20 cellular contexts compared by ENCODE assay signal in genomic region chr17:38611872-38612376, GRCh38. TPM values are rescaled to one million over a fixed set of nuclear protein-coding genes. Genes with fewer than 3 reads are reported as not detected.
DNase-seq lines count a peak whose midpoint lies in the region; ATAC-seq, FAIRE-seq and TF ChIP-seq lines count a peak whose summit lies in the region.
"Had no signal": no experiment of that assay in that cellular context is flagged by ENCODE, and none has a peak within 500 bp of the region (broad histone marks: within the 10 kb centered on the region; RNA-seq: fewer than 3 reads in every experiment).

No MANE protein-coding gene starts in this region.

- no peaks in the 10 kb centered on the region for H3K4me1 ChIP-seq in HEK293 (ENCODE audit: control insufficient read depth, insufficient read depth, low read length)
- peaks cover 0 to 4% of the 10 kb centered on the region in 2 experiments; a peak in 2 of 5 replicates for H3K4me1 ChIP-seq in K562 (replicated peaks in 1 of 2; ENCODE audit: control insufficient read depth in 2 of 2, insufficient read depth in 2 of 2, low read length in 2 of 2)
- H3K4me1 ChIP-seq in HepG2 (ENCODE audit: insufficient read depth, low read length), result peaks cover 100% of the 10 kb centered on the region

- ATAC-seq in K562 (no peak), HepG2 (no peak), GM21786 (IDR thresholded peaks at IDR 0.05; ENCODE audit: unreplicated experiment) (no peak)
- ATAC-seq: CD8-positive, alpha-beta T cell; GM12878 had no signal

- H3K36me3 ChIP-seq in HEK293 (ENCODE audit: control insufficient read depth in 2 of 2, insufficient read depth in 1 of 2, low read length in 2 of 2), result no peaks in the 10 kb centered on the region
- H3K36me3 ChIP-seq in K562 (ENCODE audit: control insufficient read depth, insufficient read depth, low read length), result no peaks in the 10 kb centered on the region
- H3K36me3 ChIP-seq in HepG2 (replicated peaks in 1 of 2; ENCODE audit: control insufficient read depth in 1 of 2, insufficient read depth in 2 of 2, low read length in 2 of 2), result no peaks in the 10 kb centered on the region
- H3K36me3 ChIP-seq: BLaER1 had no signal

- in situ Hi-C loops in K562 (cut with MboI) (no loop called here), HepG2 (cut with HindIII; ENCODE audit: extremely low pct_ligation_motif_present, low pct_unique_long_range_greater_than_20kb) (no loop called here)

- CTCF ChIA-PET in HEK293 (lab: Yijun Ruan, JAX) (interaction anchor here (0.5 kb wide), 1 partner anchor 417 kb away, joined by 3 read pairs; no protein-coding TSS in a partner anchor), K562 (lab: Yijun Ruan, JAX; ENCODE audit: low intra/inter-chr PET ratio) (no interaction called here), HepG2 (lab: Yijun Ruan, JAX; ENCODE audit: low intra/inter-chr PET ratio, low total read pairs) (interaction anchor here (1.2 kb wide), 1 partner anchor 51 kb away, joined by 3 read pairs; no protein-coding TSS in a partner anchor)

- POLR2A ChIA-PET in HEK293 (lab: Yijun Ruan, JAX), result no interaction called here
- POLR2A ChIA-PET in K562 (lab: Yijun Ruan, JAX), result interaction anchor here (1.4 kb wide), 1 partner anchor 15 kb away, joined by 3 read pairs; no protein-coding TSS in a partner anchor
- POLR2A ChIA-PET in HepG2 (lab: Yijun Ruan, JAX), result interaction anchor here (3.1 to 9.0 kb wide), 4 partner anchors 7 to 93 kb away, joined by 13 to 291 read pairs (median 86); partner anchors contain the start of genes MLLT6 and SRCIN1

- no peak overlapping the region for H3K4me3 ChIP-seq in HEK293 (ENCODE audit: low read depth, low read length)
- H3K4me3 ChIP-seq in K562, result no peak overlapping the region
- no peak overlapping the region for H3K4me3 ChIP-seq in HepG2 (replicated peaks in 1 of 3; ENCODE audit: insufficient read depth in 1 of 3, low read depth in 2 of 3, low read length in 3 of 3)
- H3K4me3 ChIP-seq: BLaER1, GM12878 had no signal

- FAIRE-seq in K562 (lab: Jason Lieb, UNC), result no peak
- FAIRE-seq in HepG2 (lab: Jason Lieb, UNC), result no peak
- FAIRE-seq: G401.6, GM12878, GM19239 had no signal

- intact Hi-C loops in K562 (cut with micrococcal nuclease), result no loop called here
- intact Hi-C loops in HepG2 (cut with micrococcal nuclease; ENCODE audit: unreplicated experiment), result no loop called here

- 0 out of 2 replicates have a peak, but pooled peaks cover 3% of the 10 kb centered on the region for H4K20me1 ChIP-seq in K562 (replicated peaks; ENCODE audit: control insufficient read depth, insufficient read depth, low read length)
- H4K20me1 ChIP-seq in HepG2 (ENCODE audit: insufficient read depth, low read length), result no peaks in the 10 kb centered on the region
- H4K20me1 ChIP-seq: BLaER1 had no signal

- 11% methylated on average over 6 of the region's 6 CpGs for WGBS in K562 (ENCODE audit: insufficient coverage, low coverage, missing lambda C conversion rate)
- 97% methylated on average over 6 of the region's 6 CpGs for WGBS in HepG2 (ENCODE audit: low lambda C conversion rate)

- H2AFZ ChIP-seq in K562 (ENCODE audit: low read depth, low read length), result no peak overlapping the region
- no peak overlapping the region for H2AFZ ChIP-seq in HepG2 (ENCODE audit: low read length)

- no peaks in the 10 kb centered on the region for H3K79me2 ChIP-seq in K562 (ENCODE audit: control insufficient read depth, insufficient read depth, low read length)
- H3K79me2 ChIP-seq in HepG2 (ENCODE audit: insufficient read depth, low read length), result no peaks in the 10 kb centered on the region

- TF ChIP-seq CTCF in HEK293 (tag by site-specific recombination; IDR thresholded peaks at IDR 0.05), result no peak
- no peak for TF ChIP-seq CTCF in K562 (IDR thresholded peaks at IDR 0.05 in 2 of 3, conservative IDR thresholded peaks at IDR 0.05 in 1 of 3; ENCODE audit: insufficient read depth in 2 of 3, low read depth in 1 of 3, low read length in 3 of 3)
- TF ChIP-seq CTCF in HepG2 (CRISPR knock-in tag; IDR thresholded peaks at IDR 0.05), result no peak

- BruUV-seq in K562 (replicated peaks; lab: Mats Ljungman, UMichigan), result no TSS peak
- no TSS peak for BruUV-seq in HepG2 (replicated peaks; lab: Mats Ljungman, UMichigan)

- H3K9ac ChIP-seq in K562 (ENCODE audit: insufficient read depth in 1 of 2, low read depth in 2 of 2, low read length in 2 of 2) (no peak overlapping the region), HepG2 (ENCODE audit: insufficient read depth, low read depth, low read length) (no peak overlapping the region)
- H3K9ac ChIP-seq: BLaER1 had no signal

- no peaks in the 10 kb centered on the region for H3K9me3 ChIP-seq in HEK293 (ENCODE audit: control insufficient read depth, insufficient read depth, low read depth, low read length)
- H3K9me3 ChIP-seq in K562 (replicated peaks; ENCODE audit: control insufficient read depth, insufficient read depth, low read depth, low read length), result peaks cover 5% of the 10 kb centered on the region
- no peaks in the 10 kb centered on the region for H3K9me3 ChIP-seq in HepG2 (ENCODE audit: low read length)
- H3K9me3 ChIP-seq: Caco-2 had no signal

- no peak overlapping the region for H3K4me2 ChIP-seq in K562 (ENCODE audit: insufficient read depth, low read length)
- H3K4me2 ChIP-seq in HepG2 (ENCODE audit: low read depth, low read length), result no peak overlapping the region
- H3K4me2 ChIP-seq: BLaER1 had no signal

- H3K27me3 ChIP-seq in K562 (ENCODE audit: control insufficient read depth in 2 of 2, insufficient read depth in 2 of 2, low read length in 2 of 2) (peaks cover 18 to 66% of the 10 kb centered on the region in 2 experiments; a peak in 4 of 5 replicates), HepG2 (ENCODE audit: control insufficient read depth in 1 of 2, insufficient read depth in 2 of 2, low read length in 2 of 2) (no peaks in the 10 kb centered on the region)

- DNase-seq in K562 (ENCODE audit: extremely low read depth in 1 of 4, low spot score in 3 of 4) (no peak), HepG2 (ENCODE audit: low spot score) (no peak), hepatic stellate cell (ENCODE audit: low spot score) (no peak)
- no peak for DNase-seq in stimulated activated naive CD4-positive, alpha-beta T cell (lab: John Stamatoyannopoulos, UW)
- DNase-seq: Caco-2; CD4-positive, CD25-positive, alpha-beta regulatory T cell; CD8-positive, alpha-beta T cell; DMS153; DND-41; GOT3; H7; HCEC 1CT had no signal

- TF ChIP-seq POLR2A in K562 (conservative IDR thresholded peaks at IDR 0.05) (no peak), HepG2 (IDR thresholded peaks at IDR 0.05; ENCODE audit: insufficient read depth in 1 of 2, low read depth in 2 of 2, low read length in 2 of 2) (no peak)

- TF ChIP-seq RAD21 in K562 (CRISPR knock-in tag; conservative IDR thresholded peaks at IDR 0.05 in 1 of 2, IDR thresholded peaks at IDR 0.05 in 1 of 2) (no peak), HepG2 (CRISPR knock-in tag; IDR thresholded peaks at IDR 0.05) (no peak)

- H3K27ac ChIP-seq in HEK293 (ENCODE audit: extremely low read depth, low read depth, low read length) (no peak overlapping the region), K562 (ENCODE audit: extremely low read depth, low read depth, low read length) (no peak overlapping the region), HepG2 (ENCODE audit: extremely low read length, insufficient read depth, low read length) (peak overlapping the region; percentile 95)
- H3K27ac ChIP-seq: BLaER1, C4-2B had no signal

- no peaks in the 10 kb centered on the region for H3K9me1 ChIP-seq in K562 (ENCODE audit: control insufficient read depth, insufficient read depth, low read length)

- TF ChIP-seq EP300 in K562 (IDR thresholded peaks at IDR 0.05; ENCODE audit: low read length) (no peak), HepG2 (IDR thresholded peaks at IDR 0.05; ENCODE audit: low read depth in 2 of 2, low read length in 2 of 2) (no peak), HepG2 (CRISPR knock-in tag; IDR thresholded peaks at IDR 0.05; ENCODE audit: borderline replicate concordance) (no peak)

RNA-seq across cellular contexts. Expression of gene SRCIN1, which starts 6.2 kb away (rescaled TPM):
- total RNA-seq in K562 (2011; cell fraction: chromatin; rRNA removed; ENCODE audit: low replicate concordance), result 0.51 and 2.0 TPM in 2 replicates
- 0.17 and 0.26 TPM in 2 replicates for total RNA-seq in K562 (2011; cell fraction: nucleolus; rRNA removed)
- 0.53 and 0.66 TPM in 2 replicates for total RNA-seq in K562 (2011; cell fraction: nucleoplasm; rRNA removed)
- total RNA-seq in K562 (2014; rRNA removed), result 0.04 TPM in 1 of 2 replicates, not detected in the other
- total RNA-seq in K562 (2014; rRNA removed; fragmentation: Illumina TruSeq; extraction: Trizol), result not detected in 2 replicates
- not detected in 2 replicates for total RNA-seq in K562 (2015; rRNA removed; fragmentation: Illumina TruSeq; extraction: Trizol)
- total RNA-seq in K562 (2021), result 0.33 and 0.40 TPM in 2 replicates
- polyA plus RNA-seq in K562 (2011; rRNA removed), result 0.04 and 0.13 TPM in 2 replicates
- polyA plus RNA-seq in K562 (2011; cell fraction: cytosol; rRNA removed), result 0.01 and 0.06 TPM in 2 replicates
- 0.17 and 1.9 TPM in 2 replicates for polyA plus RNA-seq in K562 (2011; cell fraction: nucleus; rRNA removed)
- 0.05 and 0.44 TPM in 2 replicates for polyA plus RNA-seq in K562 (2012)
- 0.09 and 0.15 TPM in 2 replicates for polyA plus RNA-seq in K562 (2014; fragmentation: Illumina TruSeq; extraction: Trizol)
- not detected for polyA plus RNA-seq in K562 (2014; fragmentation: Nextera tagmentation; extraction: Ambion mirVana)
- polyA plus RNA-seq in K562 (2014; rRNA removed), result not detected in 2 replicates
- polyA minus RNA-seq in K562 (2011; rRNA and poly(A)+ RNA removed), result not detected in 2 replicates
- polyA minus RNA-seq in K562 (2011; cell fraction: cytosol; rRNA and poly(A)+ RNA removed), result not detected in 2 replicates
- 0.13 TPM in 1 of 2 replicates, not detected in the other for polyA minus RNA-seq in K562 (2011; cell fraction: nucleus; rRNA and poly(A)+ RNA removed)
- total RNA-seq in HepG2 (2016; rRNA removed; fragmentation: Illumina TruSeq; extraction: Trizol), result 0.90 and 1.2 TPM in 2 replicates
- total RNA-seq in HepG2 (2016; cell fraction: cytosol; rRNA removed; fragmentation: Illumina TruSeq; extraction: Trizol; ENCODE audit: low read depth), result 0.26 and 0.30 TPM in 2 replicates
- 0.76 and 1.4 TPM in 2 replicates for total RNA-seq in HepG2 (2016; cell fraction: insoluble cytoplasmic fraction; rRNA removed; fragmentation: Illumina TruSeq; extraction: Trizol)
- 0.43 and 1.00 TPM in 2 replicates for total RNA-seq in HepG2 (2016; cell fraction: membrane; rRNA removed; fragmentation: Illumina TruSeq; extraction: Trizol)
- total RNA-seq in HepG2 (2016; cell fraction: nucleus; rRNA removed; fragmentation: Illumina TruSeq; extraction: Trizol), result 2.5 and 3.1 TPM in 2 replicates
- 9.6 and 19.8 TPM in 2 replicates for polyA plus RNA-seq in HepG2 (2011; rRNA removed)
- polyA plus RNA-seq in HepG2 (2011; cell fraction: cytosol; rRNA removed), result 2.9 and 4.8 TPM in 2 replicates
- 128 and 143 TPM in 2 replicates for polyA plus RNA-seq in HepG2 (2011; cell fraction: nucleus; rRNA removed)
- polyA plus RNA-seq in HepG2 (2012), result 9.9 and 11.0 TPM in 2 replicates
- polyA plus RNA-seq in HepG2 (2016; cell fraction: cytosol; fragmentation: Illumina TruSeq; extraction: Trizol; ENCODE audit: low read depth), result 0.26 and 0.32 TPM in 2 replicates
- polyA plus RNA-seq in HepG2 (2016; cell fraction: insoluble cytoplasmic fraction; fragmentation: Illumina TruSeq; extraction: Trizol; ENCODE audit: low read depth), result 1.0 and 2.4 TPM in 2 replicates
- 0.64 and 0.68 TPM in 2 replicates for polyA plus RNA-seq in HepG2 (2016; cell fraction: membrane; fragmentation: Illumina TruSeq; extraction: Trizol; ENCODE audit: low read depth)
- polyA plus RNA-seq in HepG2 (2016; cell fraction: nucleus; fragmentation: Illumina TruSeq; extraction: Trizol; ENCODE audit: insufficient read depth, low read depth), result 13.9 and 14.2 TPM in 2 replicates
- polyA minus RNA-seq in HepG2 (2011; rRNA and poly(A)+ RNA removed; ENCODE audit: low replicate concordance), result 2.4 and 22.5 TPM in 2 replicates
- polyA minus RNA-seq in HepG2 (2011; cell fraction: cytosol; rRNA and poly(A)+ RNA removed), result 5.7 and 10.1 TPM in 2 replicates
- polyA minus RNA-seq in HepG2 (2011; cell fraction: nucleus; rRNA and poly(A)+ RNA removed), result 22.4 and 24.7 TPM in 2 replicates
- total RNA-seq: CD4-positive, CD25-positive, alpha-beta regulatory T cell had no signal
- polyA plus RNA-seq: AG04450; CD4-positive, CD25-positive, alpha-beta regulatory T cell had no signal
